ENCODE assay signal across 8 cellular contexts in genomic region chr11:61955031-61955415, GRCh38. TPM values are rescaled to one million over a fixed set of nuclear protein-coding genes. Genes with fewer than 3 reads are reported as not detected.
DNase-seq lines count a peak whose midpoint lies in the region; ATAC-seq, FAIRE-seq and TF ChIP-seq lines count a peak whose summit lies in the region.

No MANE protein-coding gene starts in this region.

- TF ChIP-seq CTCF in AG09309 (IDR thresholded peaks at IDR 0.05; ENCODE audit: control insufficient read depth, insufficient read depth, low read depth, low read length, missing control alignments) = peak; percentile 35
- no peak for TF ChIP-seq CTCF in colonic mucosa (IDR thresholded peaks at IDR 0.05)
- TF ChIP-seq CTCF in kidney (IDR thresholded peaks at IDR 0.05; ENCODE audit: borderline replicate concordance, extremely low read depth, insufficient read depth) = peak; percentile 17

- H3K9me3 ChIP-seq in colonic mucosa (no peaks in the 10 kb centered on the region), kidney (ENCODE audit: control insufficient read depth in 1 of 2, low read length in 2 of 2) (no peaks in the 10 kb centered on the region)

- intact Hi-C loops in colonic mucosa (cut with DNase I) = no loop called here
- intact Hi-C loops in kidney (cut with DNase I) = no loop called here

- ATAC-seq in stimulated activated naive CD8-positive, alpha-beta T cell treated with anti-CD3 and anti-CD28 coated beads, Interleukin-15, Interleukin-2, amounts not matched to agents 100 U/mL and 50 U/mL, for 24 hours = peak; percentile 13
- ATAC-seq in GM21576 (IDR thresholded peaks at IDR 0.05; ENCODE audit: unreplicated experiment) (no peak), GM18517 (IDR thresholded peaks at IDR 0.05; ENCODE audit: unreplicated experiment) (no peak)

- H3K9ac ChIP-seq in colonic mucosa (ENCODE audit: low read depth in 2 of 2, low read length in 2 of 2) (peak overlapping the region; percentile 19 to 51), kidney (ENCODE audit: low read length in 2 of 2) (peak overlapping the region in 1 of 2 donors; percentile 26)

- H3K4me1 ChIP-seq in colonic mucosa (peaks cover 6% of the 10 kb centered on the region), kidney (ENCODE audit: control insufficient read depth in 1 of 2, insufficient read depth in 1 of 2, low read depth in 1 of 2, low read length in 2 of 2) (peaks cover 0 to 5% of the 10 kb centered on the region in 2 donors)

- H3K4me3 ChIP-seq in AG09309 (ENCODE audit: control insufficient read depth, low read depth, low read length) (peak overlapping the region; percentile 42), colonic mucosa (peak overlapping the region; percentile 29), kidney (ENCODE audit: low read length in 2 of 2) (peak overlapping the region in 1 of 2 donors; percentile 41)

- peak; percentile 72 for DNase-seq in AG09309 (ENCODE audit: low read depth)
- DNase-seq in M059J (ENCODE audit: low read depth) = peak; percentile 36
- DNase-seq in colonic mucosa = peak; percentile 48
- DNase-seq in kidney = peak; percentile 90
- no peak for DNase-seq in stimulated activated naive CD8-positive, alpha-beta T cell treated with anti-CD3 and anti-CD28 coated beads, Interleukin-15, Interleukin-2, amounts not matched to agents 100 U/mL and 50 U/mL, for 24 hours
- no peak for DNase-seq in cortex of kidney (lab: John Stamatoyannopoulos, UW)

- H3K36me3 ChIP-seq in colonic mucosa = no peaks in the 10 kb centered on the region
- no peaks in the 10 kb centered on the region for H3K36me3 ChIP-seq in kidney (ENCODE audit: control insufficient read depth in 1 of 2, insufficient read depth in 2 of 2, low read length in 2 of 2)

- no peaks in the 10 kb centered on the region for H3K27me3 ChIP-seq in colonic mucosa

- no peak for FAIRE-seq in kidney (lab: Jason Lieb, UNC)

- H3K27ac ChIP-seq in colonic mucosa (peak overlapping the region; percentile 39), kidney (ENCODE audit: low read depth in 2 of 2, low read length in 2 of 2) (peak overlapping the region; percentile 22 to 72)

RNA-seq across cellular contexts. Expression of gene BEST1, which starts 4.9 kb away (rescaled TPM):
- 0.05 and 0.96 TPM in 2 replicates for total RNA-seq in M059J (2014; rRNA removed; shearing (Covaris generic))
- under 1 TPM; 0.58 to 0.77 TPM for total RNA-seq in colonic mucosa
- 7.1 TPM for total RNA-seq in kidney
- polyA plus RNA-seq in kidney (ENCODE audit: insufficient read depth, low read depth, low replicate concordance) = 0.62 TPM

RNA-seq across cellular contexts. Expression of gene FTH1, which starts 12.4 kb away (rescaled TPM):
- total RNA-seq in M059J (2014; rRNA removed; shearing (Covaris generic)) = 645 and 948 TPM in 2 replicates
- total RNA-seq in colonic mucosa (1,000 to 10,000 TPM; 5,286 to 5,395 TPM), kidney (3,221 TPM)
- 7,914 TPM for polyA plus RNA-seq in kidney (ENCODE audit: insufficient read depth, low read depth, low replicate concordance)

RNA-seq across cellular contexts. Expression of gene RAB3IL1, which starts 37.7 kb away (rescaled TPM):
- total RNA-seq in M059J (2014; rRNA removed; shearing (Covaris generic)) = 0.12 and 1.4 TPM in 2 replicates
- total RNA-seq in colonic mucosa = 1 to 10 TPM; 3.7 to 5.9 TPM
- 14.6 TPM for total RNA-seq in kidney
- polyA plus RNA-seq in kidney (ENCODE audit: insufficient read depth, low read depth, low replicate concordance) = 27.8 TPM

Comparison
In these comparisons a context has a peak if more than half of its experiments do, and no peak if none do; other contexts are left out.
1. DNase-seq: peak in AG09309 (single experiment), M059J (single experiment), colonic mucosa (single experiment) and kidney (single experiment); none in stimulated activated naive CD8-positive, alpha-beta T cell treated with anti-CD3 and anti-CD28 coated beads, Interleukin-15, Interleukin-2, amounts not matched to agents 100 U/mL and 50 U/mL, for 24 hours (single experiment) and cortex of kidney (single experiment).